Comparison of ENCODE assay signal across 8 cellular contexts in genomic region chr10:110803830-110804338, GRCh38.
DNase-seq lines count a peak whose midpoint lies in the region; ATAC-seq and TF ChIP-seq lines count a peak whose summit lies in the region.

No MANE protein-coding gene starts in this region.

- peak; percentile 41 for ATAC-seq in GM21619 (IDR thresholded peaks at IDR 0.05; ENCODE audit: unreplicated experiment)
- ATAC-seq in foreskin keratinocyte, result peak; percentile 62
- no peak for ATAC-seq in GM18858 (IDR thresholded peaks at IDR 0.05; ENCODE audit: unreplicated experiment)

- no peak overlapping the region for H3K27ac ChIP-seq in foreskin keratinocyte

- no peaks in the 10 kb centered on the region for H3K9me3 Mint-ChIP-seq in nephron progenitor cell

- TF ChIP-seq CTCF in GM10266 (IDR thresholded peaks at IDR 0.05; ENCODE audit: control insufficient read depth, insufficient read depth, low read depth, missing control alignments) (peak; percentile 89), LNCaP clone FGC (IDR thresholded peaks at IDR 0.05; ENCODE audit: control insufficient read depth, extremely low read depth, insufficient read depth) (peak; percentile 34), foreskin keratinocyte (conservative IDR thresholded peaks at IDR 0.05) (peak; percentile 72), nephron progenitor cell (IDR thresholded peaks at IDR 0.05) (peak; percentile 41)

- H3K27me3 Mint-ChIP-seq in nephron progenitor cell (ENCODE audit: low read depth, poor library complexity), result peaks cover 2% of the 10 kb centered on the region

- peak overlapping the region; percentile 44 for H3K27ac Mint-ChIP-seq in nephron progenitor cell

- no peak overlapping the region for H3K4me3 ChIP-seq in LNCaP clone FGC (ENCODE audit: low read depth, low read length)

- no peak overlapping the region for H3K4me3 Mint-ChIP-seq in nephron progenitor cell

- H3K4me1 ChIP-seq in foreskin keratinocyte, result no peaks in the 10 kb centered on the region

- peaks cover 12% of the 10 kb centered on the region for H3K36me3 Mint-ChIP-seq in nephron progenitor cell (ENCODE audit: low read depth)

- peaks cover 22% of the 10 kb centered on the region for H3K4me1 Mint-ChIP-seq in nephron progenitor cell

- peak; percentile 58 for DNase-seq in GM10266 (ENCODE audit: extremely low spot score)
- no peak for DNase-seq in LNCaP clone FGC (ENCODE audit: low read depth)
- DNase-seq in activated T-cell treated with anti-CD3 and anti-CD28 coated beads, Interleukin-2, amount 50 U/mL, for 1 hour, result peak; percentile 47
- peak in 1 of 2 donors; percentile 40 for DNase-seq in foreskin keratinocyte
- peak; percentile 32 for DNase-seq in nephron progenitor cell
- DNase-seq in NCI-H1930 (lab: John Stamatoyannopoulos, UW), result no peak

- H3K27me3 ChIP-seq in foreskin keratinocyte, result peaks cover 4% of the 10 kb centered on the region

Comparison
In these comparisons a context has a peak if more than half of its experiments do, and no peak if none do; other contexts are left out.
1. DNase-seq: peak in GM10266 (single experiment), activated T-cell treated with anti-CD3 and anti-CD28 coated beads, Interleukin-2, amount 50 U/mL, for 1 hour (single experiment) and nephron progenitor cell (single experiment); none in LNCaP clone FGC (single experiment) and NCI-H1930 (0 of 2).
2. CTCF ChIP-seq: peak in every context shown above with its lines; median percentile 89 in GM10266; 72 in foreskin keratinocyte; 41 in nephron progenitor cell; 34 in LNCaP clone FGC.